9 cellular contexts compared by ENCODE assay signal in genomic region chr13:52665325-52665724, GRCh38. TPM values are rescaled to one million over a fixed set of nuclear protein-coding genes. Genes with fewer than 3 reads are reported as not detected.
A peak's percentile ranks its signal among the peaks of the same experiment; 100 is the strongest.
DNase-seq lines count a peak whose midpoint lies in the region; FAIRE-seq and TF ChIP-seq lines count a peak whose summit lies in the region.
"Had no signal": no experiment of that assay in that cellular context is flagged by ENCODE, and none has a peak within 500 bp of the region (broad histone marks: within the 10 kb centered on the region; RNA-seq: fewer than 3 reads in every experiment).

No MANE protein-coding gene starts in this region.

- H3K4me2 ChIP-seq in neural cell (ENCODE audit: low read length) = no peak overlapping the region

- H2AFZ ChIP-seq in neural cell (ENCODE audit: low read depth, low read length) = no peak overlapping the region

- H3F3A ChIP-seq in neural cell (ENCODE audit: insufficient read depth, low read length, poor library complexity, severe bottlenecking) = no peaks in the 10 kb centered on the region

- TF ChIP-seq CTCF in bronchial epithelial cell (IDR thresholded peaks at IDR 0.05; ENCODE audit: insufficient read depth, low read length, severe bottlenecking) = peak; percentile 29
- peak; percentile 74 for TF ChIP-seq CTCF in neural cell (IDR thresholded peaks at IDR 0.05; ENCODE audit: poor library complexity, severe bottlenecking)

- peaks cover 3% of the 10 kb centered on the region for H3K36me3 ChIP-seq in bronchial epithelial cell (ENCODE audit: control insufficient read depth, insufficient read depth, low read length)
- peaks cover 9% of the 10 kb centered on the region for H3K36me3 ChIP-seq in neural cell (ENCODE audit: insufficient read depth, low read length)

- peaks cover 3% of the 10 kb centered on the region for H3K79me2 ChIP-seq in neural cell (replicated peaks; ENCODE audit: insufficient read depth, low read length)

- H4K20me1 ChIP-seq in neural cell (ENCODE audit: insufficient read depth) = no peaks in the 10 kb centered on the region

- H3K9me3 ChIP-seq in neural cell (ENCODE audit: low read length) = no peaks in the 10 kb centered on the region

- no peaks in the 10 kb centered on the region for H3K27me3 ChIP-seq in bronchial epithelial cell (ENCODE audit: control insufficient read depth, insufficient read depth, low read length)
- no peaks in the 10 kb centered on the region for H3K27me3 ChIP-seq in neural cell (ENCODE audit: insufficient read depth, low read depth, low read length)

- no peak for FAIRE-seq in bronchial epithelial cell (lab: Jason Lieb, UNC)

- no peak overlapping the region for H3K9ac ChIP-seq in neural cell (ENCODE audit: low read length)

- H3K4me3 ChIP-seq in bronchial epithelial cell (ENCODE audit: low read depth, low read length) = no peak overlapping the region
- H3K4me3 ChIP-seq in neural cell (ENCODE audit: low read length) = no peak overlapping the region

- peak; percentile 79 for TF ChIP-seq RAD21 in neural cell (conservative IDR thresholded peaks at IDR 0.05)

- TF ChIP-seq EP300 in neural cell (conservative IDR thresholded peaks at IDR 0.05; ENCODE audit: poor library complexity, severe bottlenecking) = no peak

- no peaks in the 10 kb centered on the region for H3K9me2 ChIP-seq in neural cell (ENCODE audit: insufficient read depth, low read length)

- DNase-seq in EL (peak; percentile 30), M059J (ENCODE audit: low read depth) (peak; percentile 33), bronchial epithelial cell (ENCODE audit: low read depth) (peak; percentile 60), T1000 (lab: John Stamatoyannopoulos, UW) (no peak), NCI-H128 (lab: John Stamatoyannopoulos, UW; ENCODE audit: unreplicated experiment) (no peak), anterior cingulate cortex (lab: John Stamatoyannopoulos, UW) (no peak)
- no peak for DNase-seq in stimulated activated CD4-positive, alpha-beta T cell treated with anti-CD3 and anti-CD28 coated beads, Interleukin-15, amount 100 ng/mL, for 24 hours
- DNase-seq: NCI-H446 had no signal

- H3K27ac ChIP-seq in neural cell (ENCODE audit: low read length) = no peak overlapping the region

TF ChIP-seq in neural cell, 6 proteins besides CTCF, POLR2A, EP300 and RAD21:
- TF ChIP-seq EZH2 (IDR thresholded peaks at IDR 0.05; ENCODE audit: borderline replicate concordance, insufficient read depth, low read length, poor library complexity, severe bottlenecking) = no peak
- peak; percentile 84 for TF ChIP-seq SMC3 (conservative IDR thresholded peaks at IDR 0.05; ENCODE audit: poor library complexity)
- TF ChIP-seq TAF1 (IDR thresholded peaks at IDR 0.05; ENCODE audit: low read depth) = no peak
TF ChIP-seq in neural cell: peak in this region for 1.

RNA-seq across cellular contexts. Expression of gene SUGT1, which starts 12.7 kb away (rescaled TPM):
- 26.1 and 29.3 TPM in 2 replicates for total RNA-seq in M059J (2014; rRNA removed; shearing (Covaris generic))
- total RNA-seq in bronchial epithelial cell = 25.7 and 25.8 TPM in 2 replicates
- 51.1 and 57.5 TPM in 2 replicates for polyA plus RNA-seq in neural cell
- 88.1 and 100 TPM in 2 replicates for polyA minus RNA-seq in neural cell

RNA-seq across cellular contexts. Expression of gene HNRNPA1L2, which starts 23.1 kb away (rescaled TPM):
- total RNA-seq in M059J (2014; rRNA removed; shearing (Covaris generic)) = 1.2 and 2.6 TPM in 2 replicates
- total RNA-seq in bronchial epithelial cell = 3.7 and 3.8 TPM in 2 replicates
- 20.7 and 21.2 TPM in 2 replicates for polyA plus RNA-seq in neural cell
- polyA minus RNA-seq in neural cell = 14.4 and 17.8 TPM in 2 replicates

Comparison
In these comparisons a context has a peak if more than half of its experiments do, and no peak if none do; other contexts are left out.
1. DNase-seq: peak in EL (single experiment), M059J (single experiment) and bronchial epithelial cell (single experiment); none in T1000 (single experiment), NCI-H128 (single experiment), stimulated activated CD4-positive, alpha-beta T cell treated with anti-CD3 and anti-CD28 coated beads, Interleukin-15, amount 100 ng/mL, for 24 hours (single experiment) and anterior cingulate cortex (0 of 58).